Comparison of ENCODE assay signal across 13 cellular contexts in genomic region chr1:31798086-31798432, GRCh38. TPM values are rescaled to one million over a fixed set of nuclear protein-coding genes. Genes with fewer than 3 reads are reported as not detected.
DNase-seq lines count a peak whose midpoint lies in the region; ATAC-seq and FAIRE-seq lines count a peak whose summit lies in the region.
"Had no signal": no experiment of that assay in that cellular context is flagged by ENCODE, and none has a peak within 500 bp of the region (broad histone marks: within the 10 kb centered on the region; RNA-seq: fewer than 3 reads in every experiment).

No MANE protein-coding gene starts in this region.

- H3K4me1 Mint-ChIP-seq in activated naive CD8-positive, alpha-beta T cell treated with anti-CD3 and anti-CD28 coated beads, Interleukin-2, amount 10 ng/mL, durations not matched to agents 7 days and 5 days: no peaks in the 10 kb centered on the region
- H3K4me1 Mint-ChIP-seq in activated naive CD8-positive, alpha-beta T cell treated with anti-CD3 and anti-CD28 coated beads for 36 hours: no peaks in the 10 kb centered on the region
- H3K4me1 Mint-ChIP-seq in dendritic cell treated with granulocyte-macrophage colony-stimulating factor and Interleukin-4, amounts not matched to agents 40 ng/mL and 50 ng/mL, for 4 days (ENCODE audit: low read depth): peaks cover 47% of the 10 kb centered on the region

- peak overlapping the region; percentile 24 for H3K4me3 ChIP-seq in mesodermal cell (ENCODE audit: extremely low read depth, insufficient read depth, low read length, poor library complexity, severe bottlenecking)

- no peaks in the 10 kb centered on the region for H3K36me3 Mint-ChIP-seq in activated naive CD8-positive, alpha-beta T cell treated with anti-CD3 and anti-CD28 coated beads, Interleukin-2, amount 10 ng/mL, durations not matched to agents 7 days and 5 days
- no peaks in the 10 kb centered on the region for H3K36me3 Mint-ChIP-seq in activated naive CD8-positive, alpha-beta T cell treated with anti-CD3 and anti-CD28 coated beads for 36 hours
- H3K36me3 Mint-ChIP-seq in dendritic cell treated with granulocyte-macrophage colony-stimulating factor and Interleukin-4, amounts not matched to agents 40 ng/mL and 50 ng/mL, for 4 days (ENCODE audit: low read depth): no peaks in the 10 kb centered on the region
- H3K36me3 Mint-ChIP-seq: activated naive CD8-positive, alpha-beta T cell had no signal

- WGBS in mesodermal cell (ENCODE audit: insufficient coverage in 2 of 2), 2 experiments: 57 to 77% methylated on average over 2 to 3 of the region's 8 CpGs

- H3K9me3 Mint-ChIP-seq in activated naive CD8-positive, alpha-beta T cell treated with anti-CD3 and anti-CD28 coated beads, Interleukin-2, amount 10 ng/mL, durations not matched to agents 7 days and 5 days: no peaks in the 10 kb centered on the region
- no peaks in the 10 kb centered on the region for H3K9me3 Mint-ChIP-seq in activated naive CD8-positive, alpha-beta T cell treated with anti-CD3 and anti-CD28 coated beads for 36 hours
- no peaks in the 10 kb centered on the region for H3K9me3 Mint-ChIP-seq in dendritic cell treated with granulocyte-macrophage colony-stimulating factor and Interleukin-4, amounts not matched to agents 40 ng/mL and 50 ng/mL, for 4 days

- peaks cover 30% of the 10 kb centered on the region for H3K4me1 ChIP-seq in mesodermal cell (ENCODE audit: control insufficient read depth, insufficient read depth, low read length, poor library complexity, severe bottlenecking)

- H3K9me3 ChIP-seq in mesodermal cell (ENCODE audit: control insufficient read depth, low read length): no peaks in the 10 kb centered on the region

- H3K27ac ChIP-seq in mesodermal cell (ENCODE audit: low read depth, low read length, severe bottlenecking): peak overlapping the region; percentile 66

- H3K4me3 Mint-ChIP-seq in activated naive CD8-positive, alpha-beta T cell treated with anti-CD3 and anti-CD28 coated beads, Interleukin-2, amount 10 ng/mL, durations not matched to agents 7 days and 5 days: no peak overlapping the region
- no peak overlapping the region for H3K4me3 Mint-ChIP-seq in activated naive CD8-positive, alpha-beta T cell treated with anti-CD3 and anti-CD28 coated beads for 36 hours
- H3K4me3 Mint-ChIP-seq in dendritic cell treated with granulocyte-macrophage colony-stimulating factor and Interleukin-4, amounts not matched to agents 40 ng/mL and 50 ng/mL, for 4 days: peak overlapping the region; percentile 41
- H3K4me3 Mint-ChIP-seq: activated naive CD8-positive, alpha-beta T cell had no signal

- H3K27ac Mint-ChIP-seq in activated naive CD8-positive, alpha-beta T cell treated with anti-CD3 and anti-CD28 coated beads, Interleukin-2, amount 10 ng/mL, durations not matched to agents 7 days and 5 days: no peak overlapping the region
- no peak overlapping the region for H3K27ac Mint-ChIP-seq in activated naive CD8-positive, alpha-beta T cell treated with anti-CD3 and anti-CD28 coated beads for 36 hours
- H3K27ac Mint-ChIP-seq in dendritic cell treated with granulocyte-macrophage colony-stimulating factor and Interleukin-4, amounts not matched to agents 40 ng/mL and 50 ng/mL, for 4 days: peak overlapping the region; percentile 45
- H3K27ac Mint-ChIP-seq: activated naive CD8-positive, alpha-beta T cell had no signal

- intact Hi-C loops in dendritic cell treated with granulocyte-macrophage colony-stimulating factor and Interleukin-4, amounts not matched to agents 40 ng/mL and 50 ng/mL, for 4 days (cut with micrococcal nuclease): no loop called here

- ATAC-seq in activated naive CD8-positive, alpha-beta T cell treated with anti-CD3 and anti-CD28 coated beads, Interleukin-2, amount 10 ng/mL, durations not matched to agents 7 days and 5 days (ENCODE audit: low read depth): no peak

- H3K36me3 ChIP-seq in mesodermal cell (ENCODE audit: control insufficient read depth, insufficient read depth, low read length): no peaks in the 10 kb centered on the region

- H3K27me3 Mint-ChIP-seq in activated naive CD8-positive, alpha-beta T cell treated with anti-CD3 and anti-CD28 coated beads, Interleukin-2, amount 10 ng/mL, durations not matched to agents 7 days and 5 days: peaks cover 15% of the 10 kb centered on the region
- peaks cover 2% of the 10 kb centered on the region for H3K27me3 Mint-ChIP-seq in activated naive CD8-positive, alpha-beta T cell treated with anti-CD3 and anti-CD28 coated beads for 36 hours
- peaks cover 58% of the 10 kb centered on the region for H3K27me3 Mint-ChIP-seq in dendritic cell treated with granulocyte-macrophage colony-stimulating factor and Interleukin-4, amounts not matched to agents 40 ng/mL and 50 ng/mL, for 4 days
- H3K27me3 Mint-ChIP-seq: activated naive CD8-positive, alpha-beta T cell had no signal

- peak; percentile 25 for DNase-seq in activated naive CD8-positive, alpha-beta T cell treated with anti-CD3 and anti-CD28 coated beads, Interleukin-2, amount 10 ng/mL, durations not matched to agents 7 days and 5 days
- no peak for DNase-seq in activated naive CD8-positive, alpha-beta T cell treated with anti-CD3 and anti-CD28 coated beads for 36 hours
- no peak for DNase-seq in SW480 (ENCODE audit: low spot score)
- no peak for DNase-seq in amygdala (lab: John Stamatoyannopoulos, UW)
- DNase-seq in NCI-H345 treated with DMSO at 0.1 percent for 48 hours (lab: John Stamatoyannopoulos, UW; ENCODE audit: unreplicated experiment): no peak
- no peak for DNase-seq in GM19239 (ENCODE audit: insufficient read length, low spot score)
- DNase-seq: 8988T, Kasumi-1, NCI-H2029, right cardiac atrium had no signal

- POLR2A ChIA-PET in activated naive CD8-positive, alpha-beta T cell treated with anti-CD3 and anti-CD28 coated beads, Interleukin-2, amount 10 ng/mL, durations not matched to agents 7 days and 5 days (lab: Charles Lee): no interaction called here

- FAIRE-seq in GM19239 (lab: Jason Lieb, UNC): no peak

RNA-seq across cellular contexts. Expression of gene SPOCD1, which starts 17.8 kb away (rescaled TPM):
- total RNA-seq in activated naive CD8-positive, alpha-beta T cell treated with anti-CD3 and anti-CD28 coated beads, Interleukin-2, amount 10 ng/mL, durations not matched to agents 7 days and 5 days: under 1 TPM; 0.34 to 0.36 TPM
- total RNA-seq in activated naive CD8-positive, alpha-beta T cell treated with anti-CD3 and anti-CD28 coated beads for 36 hours: not detected
- polyA plus RNA-seq in mesodermal cell (2013, experiment 1 of 2): 7.0 TPM
- 5.4 TPM for polyA plus RNA-seq in mesodermal cell (2013, experiment 2 of 2)

RNA-seq across cellular contexts. Expression of gene ADGRB2, which starts 33.9 kb away (rescaled TPM):
- under 1 TPM; 0.74 to 0.75 TPM for total RNA-seq in activated naive CD8-positive, alpha-beta T cell treated with anti-CD3 and anti-CD28 coated beads, Interleukin-2, amount 10 ng/mL, durations not matched to agents 7 days and 5 days
- under 1 TPM; 0.08 to 0.18 TPM for total RNA-seq in activated naive CD8-positive, alpha-beta T cell treated with anti-CD3 and anti-CD28 coated beads for 36 hours
- 24.5 TPM for polyA plus RNA-seq in mesodermal cell (2013, experiment 1 of 2)
- 18.7 TPM for polyA plus RNA-seq in mesodermal cell (2013, experiment 2 of 2)
